In the genomic region with DNA sequence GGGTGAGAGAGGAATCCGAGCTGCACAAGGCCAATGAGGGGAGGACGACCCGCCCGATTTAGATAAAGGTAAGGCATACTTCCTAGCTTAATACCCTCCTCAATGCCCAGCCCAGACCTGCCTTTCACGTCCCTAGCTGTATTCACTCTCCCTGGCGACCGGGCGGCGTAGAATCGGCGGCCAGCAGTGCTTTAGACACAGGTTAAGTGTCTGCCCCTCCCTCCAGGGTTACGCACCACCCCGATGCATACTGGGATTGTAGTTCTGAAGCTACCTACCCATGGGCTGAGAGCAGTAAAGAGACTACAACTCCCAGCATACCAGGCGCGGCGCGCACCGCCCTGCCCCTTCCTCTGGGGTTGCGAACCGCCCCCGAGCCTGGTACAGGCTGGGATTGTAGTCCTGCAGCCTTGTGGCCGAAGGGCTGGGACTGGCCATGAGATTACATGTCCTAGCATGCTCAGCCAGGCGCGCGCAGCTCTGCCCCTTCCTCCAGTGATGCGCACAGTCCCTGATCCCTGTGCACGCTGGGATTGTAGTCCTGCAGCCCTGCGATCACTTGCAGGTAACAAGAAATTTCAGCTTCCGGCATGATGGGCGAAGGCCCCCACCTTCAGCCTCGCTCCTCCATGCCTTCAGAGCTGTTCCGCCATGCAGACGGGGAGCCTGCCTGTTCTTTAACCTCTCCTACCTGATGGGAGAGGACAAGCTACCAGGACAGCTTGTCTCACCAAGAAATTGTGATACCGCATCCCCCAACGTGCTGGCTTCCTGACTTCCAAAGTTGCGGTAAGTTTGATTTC, we compare ENCODE assay signal across 8 cellular contexts. TPM values are rescaled to one million over a fixed set of nuclear protein-coding genes. Genes with fewer than 3 reads are reported as not detected.
DNase-seq lines count a peak whose midpoint lies in the region; ATAC-seq and TF ChIP-seq lines count a peak whose summit lies in the region.

No MANE protein-coding gene starts in this region.

- BruUV-seq in IMR-90 (replicated peaks; lab: Mats Ljungman, UMichigan) = no TSS peak
- BruUV-seq in OCI-LY7 (replicated peaks; lab: Mats Ljungman, UMichigan) = no TSS peak

- no peak for TF ChIP-seq RAD21 in IMR-90 (IDR thresholded peaks at IDR 0.05; ENCODE audit: low read length)

- peak overlapping the region; percentile 76 for H4K5ac ChIP-seq in IMR-90 (ENCODE audit: low read depth, low read length)

- DNase-seq in DMS114 treated with DMSO at 0.1 percent for 48 hours (lab: John Stamatoyannopoulos, UW; ENCODE audit: unreplicated experiment) = peak; percentile 99
- DNase-seq in IMR-90 = peak; percentile 98
- DNase-seq in OCI-LY7 (ENCODE audit: low spot score) = peak; percentile 96
- peak; percentile 86 for DNase-seq in activated T-cell treated with anti-CD3 and anti-CD28 coated beads for 4 hours
- peak; percentile 96 for DNase-seq in epithelial cell of prostate (ENCODE audit: low read depth, low spot score)
- DNase-seq in stimulated activated CD8-positive, alpha-beta memory T cell treated with anti-CD3 and anti-CD28 coated beads, Interleukin-2, amount 100 ng/mL, for 48 hours (ENCODE audit: low read depth in 2 of 2) = peak; percentile 83 to 86

- H2BK120ac ChIP-seq in IMR-90 (ENCODE audit: low read depth, low read length) = peak overlapping the region; percentile 68

- peak overlapping the region; percentile 62; the same call in 1 of the 2 replicates for H2AK5ac ChIP-seq in IMR-90 (ENCODE audit: low read depth, low read length)

- H2BK5ac ChIP-seq in IMR-90 (ENCODE audit: low read depth, low read length, poor library complexity, severe bottlenecking) = peak overlapping the region; percentile 52

- peak overlapping the region; percentile 39; the same call in 1 of the 3 replicates for H2BK15ac ChIP-seq in IMR-90 (ENCODE audit: low read depth, low read length)

- intact Hi-C loops in IMR-90 (cut with micrococcal nuclease) (loop anchor here (2.0 kb wide), 3 partner anchors 44 to 182 kb away; a partner anchor contains a TSS), OCI-LY7 (cut with micrococcal nuclease; ENCODE audit: unreplicated experiment) (loop anchor here (1.0 to 10.0 kb wide), 2 partner anchors 113 to 178 kb away; a partner anchor contains a TSS)

- POLR2A ChIA-PET in IMR-90 (lab: Charles Lee; ENCODE audit: unreplicated experiment) = interaction anchor here (0.5 to 1.4 kb wide), 2 partner anchors 124 to 1579 kb away, joined by 3 read pairs; a partner anchor contains a TSS
- POLR2A ChIA-PET in OCI-LY7 (lab: Charles Lee) = interaction anchor here (0.6 to 1.8 kb wide), 16 partner anchors 8 to 1366 kb away, joined by 3 to 10 read pairs (median 4); a partner anchor contains a TSS

- TF ChIP-seq POLR2A in IMR-90 (IDR thresholded peaks at IDR 0.05; ENCODE audit: low read depth, low read length) = no peak

- H3K79me1 ChIP-seq in IMR-90 (ENCODE audit: low read depth in 1 of 2, low read length in 2 of 2) = peaks cover 6 to 21% of the 10 kb centered on the region in 2 experiments

- in situ Hi-C loops in IMR-90 (cut with MboI; ENCODE audit: low sequenced_read_pairs) = no loop called here

- H3K18ac ChIP-seq in IMR-90 (ENCODE audit: low read depth, low read length) = peak overlapping the region; percentile 50

- peak overlapping the region; percentile 83 for H2AK9ac ChIP-seq in IMR-90 (replicated peaks; ENCODE audit: low read depth, low read length, poor library complexity)

- peak overlapping the region; percentile 87 for H3K9ac ChIP-seq in IMR-90 (ENCODE audit: low read depth, low read length)

- H2AFZ ChIP-seq in IMR-90 (replicated peaks; ENCODE audit: low read length, poor library complexity) = peak overlapping the region; percentile 98
- peak overlapping the region; percentile 66 for H2AFZ ChIP-seq in OCI-LY7 (ENCODE audit: low read length)

- H4K8ac ChIP-seq in IMR-90 (ENCODE audit: low read depth in 2 of 2, low read length in 2 of 2) = peak overlapping the region; percentile 80 to 92

- H2BK20ac ChIP-seq in IMR-90 (ENCODE audit: low read depth, low read length) = peak overlapping the region; percentile 18; the same call in 1 of the 2 replicates

- no peaks in the 10 kb centered on the region for H3K9me1 ChIP-seq in IMR-90 (ENCODE audit: insufficient read depth, low read length)

- no peaks in the 10 kb centered on the region for H3K9me2 ChIP-seq in OCI-LY7 (ENCODE audit: insufficient read depth, low read length)

- H3K56ac ChIP-seq in IMR-90 (ENCODE audit: extremely low read depth, insufficient read depth, low read length) = peak overlapping the region; percentile 81

- H3K27me3 ChIP-seq in IMR-90 (ENCODE audit: control insufficient read depth, insufficient read depth, low read length) (no peaks in the 10 kb centered on the region), mononuclear cell (ENCODE audit: insufficient read depth, low read length) (no peaks in the 10 kb centered on the region)

- no peak for TF ChIP-seq CTCF in IMR-90 (conservative IDR thresholded peaks at IDR 0.05; ENCODE audit: low read depth, low read length)
- TF ChIP-seq CTCF in OCI-LY7 (conservative IDR thresholded peaks at IDR 0.05; ENCODE audit: low read length) = no peak

- H3K27ac ChIP-seq in IMR-90 (ENCODE audit: insufficient read depth, low read length) (peak overlapping the region; percentile 82), OCI-LY7 (ENCODE audit: low read depth, low read length, poor library complexity, severe bottlenecking) (peak overlapping the region; percentile 6), epithelial cell of prostate (peak overlapping the region; percentile 58)

- peak overlapping the region; percentile 86 for H3K4ac ChIP-seq in IMR-90 (ENCODE audit: low read depth, low read length)

- 0% methylated on average over 15 of the region's 36 CpGs; no CpG with 5 or more reads in 1 of the 2 experiments for WGBS in IMR-90 (ENCODE audit: extremely low coverage in 2 of 2, insufficient read length in 1 of 2), 2 experiments

- H3K23ac ChIP-seq in IMR-90 (ENCODE audit: low read depth, low read length) = peak overlapping the region; percentile 86

- H3K4me1 ChIP-seq in IMR-90 (ENCODE audit: control insufficient read depth, insufficient read depth, low read length) (0 out of 2 replicates have a peak, but pooled peaks cover 2% of the 10 kb centered on the region), OCI-LY7 (ENCODE audit: insufficient read depth, low read length, poor library complexity, severe bottlenecking) (peaks cover 23% of the 10 kb centered on the region), mononuclear cell (ENCODE audit: insufficient read depth, low read length) (peaks cover 20% of the 10 kb centered on the region)

- dilution Hi-C loops in IMR-90 (cut with HindIII; ENCODE audit: low sequenced_read_pairs, unreplicated experiment) = no loop called here

- H4K20me1 ChIP-seq in IMR-90 (ENCODE audit: insufficient read depth, low read length) = no peaks in the 10 kb centered on the region
- no peaks in the 10 kb centered on the region for H4K20me1 ChIP-seq in OCI-LY7 (ENCODE audit: insufficient read depth, low read length)

- H3K79me2 ChIP-seq in OCI-LY7 (ENCODE audit: insufficient read depth, low read depth, low read length) = peaks cover 13% of the 10 kb centered on the region; the same call in 1 of the 2 replicates

- peak overlapping the region; percentile 77 for H4K91ac ChIP-seq in IMR-90 (ENCODE audit: insufficient read depth, low read depth, low read length)

- H3K36me3 ChIP-seq in IMR-90 (ENCODE audit: control insufficient read depth, insufficient read depth, low read length) (no peaks in the 10 kb centered on the region), OCI-LY7 (ENCODE audit: insufficient read depth, low read length) (peaks cover 38% of the 10 kb centered on the region)

- H3K14ac ChIP-seq in IMR-90 (replicated peaks; ENCODE audit: low read depth, low read length) = peak overlapping the region; percentile 89

- no peaks in the 10 kb centered on the region; the same call in 1 of the 2 replicates for H3K9me3 ChIP-seq in IMR-90 (ENCODE audit: control insufficient read depth, insufficient read depth, low read length)
- H3K9me3 ChIP-seq in OCI-LY7 (ENCODE audit: low read length) = peaks cover 3% of the 10 kb centered on the region; the same call in 1 of the 2 replicates
- H3K9me3 ChIP-seq in mononuclear cell (ENCODE audit: low read depth, low read length) = no peaks in the 10 kb centered on the region

- H3K4me2 ChIP-seq in IMR-90 (ENCODE audit: low read depth, low read length) = peak overlapping the region; percentile 76
- peak overlapping the region; percentile 76 for H3K4me2 ChIP-seq in OCI-LY7 (ENCODE audit: low read length)

- CTCF ChIA-PET in IMR-90 (lab: Yijun Ruan, JAX) (no interaction called here), OCI-LY7 (lab: Charles Lee; ENCODE audit: unreplicated experiment) (interaction anchor here (0.7 to 1.1 kb wide), 2 partner anchors 44 to 108 kb away, joined by 3 read pairs; a partner anchor contains a TSS)

- H3K4me3 ChIP-seq in IMR-90 (ENCODE audit: insufficient read depth, low read depth, low read length) (peak overlapping the region; percentile 73), OCI-LY7 (ENCODE audit: low read depth, low read length, poor library complexity, severe bottlenecking) (peak overlapping the region; percentile 78), mononuclear cell (ENCODE audit: low read length) (peak overlapping the region; percentile 51)

- ATAC-seq in GM21529 (IDR thresholded peaks at IDR 0.05; ENCODE audit: unreplicated experiment) = peak; percentile 97
- ATAC-seq in IMR-90 (ENCODE audit: low read depth) = peak; percentile 99

TF ChIP-seq in IMR-90, 13 proteins besides CTCF, POLR2A, EP300 and RAD21 (continues in another document):
- TF ChIP-seq, protein P1, sequence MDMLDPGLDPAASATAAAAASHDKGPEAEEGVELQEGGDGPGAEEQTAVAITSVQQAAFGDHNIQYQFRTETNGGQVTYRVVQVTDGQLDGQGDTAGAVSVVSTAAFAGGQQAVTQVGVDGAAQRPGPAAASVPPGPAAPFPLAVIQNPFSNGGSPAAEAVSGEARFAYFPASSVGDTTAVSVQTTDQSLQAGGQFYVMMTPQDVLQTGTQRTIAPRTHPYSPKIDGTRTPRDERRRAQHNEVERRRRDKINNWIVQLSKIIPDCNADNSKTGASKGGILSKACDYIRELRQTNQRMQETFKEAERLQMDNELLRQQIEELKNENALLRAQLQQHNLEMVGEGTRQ (IDR thresholded peaks at IDR 0.05; ENCODE audit: low read depth, low read length) = no peak; the same call in 1 of the 2 replicates
- no peak for TF ChIP-seq BHLHE40 (IDR thresholded peaks at IDR 0.05; ENCODE audit: low read depth, low read length)

RNA-seq across cellular contexts. Expression of a gene that starts 43.5 kb away (rescaled TPM):
- 5.4 and 5.6 TPM in 2 replicates for total RNA-seq in IMR-90 (2012; rRNA removed)
- 1.0 and 1.2 TPM in 2 replicates for polyA plus RNA-seq in IMR-90 (2012; rRNA removed)
- polyA plus RNA-seq in IMR-90 (2012; cell fraction: cytosol; rRNA removed) = 0.20 and 0.25 TPM in 2 replicates
- polyA plus RNA-seq in IMR-90 (2012; cell fraction: nucleus; rRNA removed; ENCODE audit: low replicate concordance) = 0.13 and 1.8 TPM in 2 replicates
- 4.5 and 8.7 TPM in 2 replicates for total RNA-seq in OCI-LY7 (2014; rRNA removed; shearing (Covaris generic))
- total RNA-seq in OCI-LY7 (2022) = 7.0 and 8.4 TPM in 2 replicates
- 68.2 TPM for total RNA-seq in mononuclear cell

RNA-seq across cellular contexts. Expression of a gene that starts 45.1 kb away (rescaled TPM):
- total RNA-seq in IMR-90 (2012; rRNA removed) (6.1 and 8.1 TPM in 2 replicates), OCI-LY7 (2022) (29.7 and 32.3 TPM in 2 replicates), mononuclear cell (71.5 TPM)
- polyA plus RNA-seq in IMR-90 (2012; rRNA removed) = 2.0 and 2.4 TPM in 2 replicates
- polyA plus RNA-seq in IMR-90 (2012; cell fraction: cytosol; rRNA removed) = 1.5 and 3.1 TPM in 2 replicates
- 1.6 and 5.2 TPM in 2 replicates for polyA plus RNA-seq in IMR-90 (2012; cell fraction: nucleus; rRNA removed; ENCODE audit: low replicate concordance)
- 22.1 and 36.4 TPM in 2 replicates for total RNA-seq in OCI-LY7 (2014; rRNA removed; shearing (Covaris generic))

Comparison
In these comparisons a context has a peak if more than half of its experiments do, and no peak if none do; other contexts are left out.
1. Peak in every context shown above with its lines: DNase-seq, ATAC-seq, H3K4me3 ChIP-seq and H3K27ac ChIP-seq.
2. H3K27ac ChIP-seq: peak in every context shown above with its lines; median percentile 82 in IMR-90; 58 in epithelial cell of prostate; 6 in OCI-LY7.